Comparison of ENCODE assay signal across 1 cellular context in genomic region chr9:78064075-78064474, GRCh38.
TF ChIP-seq lines count a peak whose summit lies in the region.

No MANE protein-coding gene starts in this region.

TF ChIP-seq in GM23338, 12 proteins besides CTCF, POLR2A, EP300 and RAD21 (continued from another document):
- TF ChIP-seq REST (IDR thresholded peaks at IDR 0.05; ENCODE audit: unreplicated experiment): no peak
